Comparison of ENCODE assay signal across 1 cellular context in genomic region chr10:520402-520787, GRCh38.
TF ChIP-seq lines count a peak whose summit lies in the region.

No MANE protein-coding gene starts in this region.

TF ChIP-seq in HEK293, 187 proteins besides CTCF, POLR2A, EP300 and RAD21 (continued from another document and continues in another):
- no peak for TF ChIP-seq BCL6B (tag by site-specific recombination; IDR thresholded peaks at IDR 0.05)
- TF ChIP-seq ZBTB1 (tag by site-specific recombination; IDR thresholded peaks at IDR 0.05): no peak
- TF ChIP-seq ZEB2 (tag by site-specific recombination; IDR thresholded peaks at IDR 0.05): no peak
- TF ChIP-seq PRDM4 (tag by site-specific recombination; IDR thresholded peaks at IDR 0.05): no peak
- no peak for TF ChIP-seq ZNF76 (tag by site-specific recombination; IDR thresholded peaks at IDR 0.05; ENCODE audit: borderline replicate concordance, low read depth)
- no peak for TF ChIP-seq SCRT2 (tag by site-specific recombination; IDR thresholded peaks at IDR 0.05)
- TF ChIP-seq ZNF174 (tag by site-specific recombination; IDR thresholded peaks at IDR 0.05): no peak
- no peak for TF ChIP-seq ZNF623 (tag by site-specific recombination; IDR thresholded peaks at IDR 0.05)
- TF ChIP-seq ZSCAN23 (tag by site-specific recombination; IDR thresholded peaks at IDR 0.05): no peak
- no peak for TF ChIP-seq ZNF155 (tag by site-specific recombination; IDR thresholded peaks at IDR 0.05)
- no peak for TF ChIP-seq ZSCAN16 (tag by site-specific recombination; IDR thresholded peaks at IDR 0.05)
- TF ChIP-seq ZNF548 (tag by site-specific recombination; IDR thresholded peaks at IDR 0.05): no peak
- TF ChIP-seq ZNF221 (tag by site-specific recombination; IDR thresholded peaks at IDR 0.05; ENCODE audit: borderline replicate concordance): no peak
- no peak for TF ChIP-seq ZNF133 (tag by site-specific recombination; IDR thresholded peaks at IDR 0.05)
- TF ChIP-seq ZBTB20 (tag by site-specific recombination; IDR thresholded peaks at IDR 0.05): 0 out of 2 replicates have a peak, but pooled peaks have one; percentile 17
- TF ChIP-seq ZFP37 (tag by site-specific recombination; IDR thresholded peaks at IDR 0.05): no peak
- TF ChIP-seq ZNF692 (tag by site-specific recombination; IDR thresholded peaks at IDR 0.05): no peak
- no peak for TF ChIP-seq ZNF157 (tag by site-specific recombination; IDR thresholded peaks at IDR 0.05)
- TF ChIP-seq ZNF23 (tag by site-specific recombination; IDR thresholded peaks at IDR 0.05; ENCODE audit: borderline replicate concordance): no peak
- TF ChIP-seq ZNF48 (tag by site-specific recombination; IDR thresholded peaks at IDR 0.05): no peak
- TF ChIP-seq ZNF621 (tag by site-specific recombination; IDR thresholded peaks at IDR 0.05): no peak
- peak; percentile 70 for TF ChIP-seq ZBTB17 (tag by site-specific recombination; IDR thresholded peaks at IDR 0.05)
- no peak for TF ChIP-seq SP7 (tag by site-specific recombination; IDR thresholded peaks at IDR 0.05)
- no peak for TF ChIP-seq HIC1 (tag by site-specific recombination; IDR thresholded peaks at IDR 0.05)
- TF ChIP-seq ZNF580 (tag by site-specific recombination; IDR thresholded peaks at IDR 0.05): no peak
- TF ChIP-seq ZFHX2 (tag by site-specific recombination; conservative IDR thresholded peaks at IDR 0.05): peak; percentile 57
- no peak for TF ChIP-seq ZNF266 (tag by site-specific recombination; IDR thresholded peaks at IDR 0.05; ENCODE audit: low read depth)
- TF ChIP-seq ZBTB7A (tag by site-specific recombination; IDR thresholded peaks at IDR 0.05; ENCODE audit: low read depth): no peak
- TF ChIP-seq ZNF335 (tag by site-specific recombination; conservative IDR thresholded peaks at IDR 0.05): peak; percentile 47
- TF ChIP-seq ZNF391 (tag by site-specific recombination; IDR thresholded peaks at IDR 0.05; ENCODE audit: borderline replicate concordance, low read depth): no peak
- TF ChIP-seq ZNF585B (tag by site-specific recombination; IDR thresholded peaks at IDR 0.05): no peak
- no peak for TF ChIP-seq GLI2 (tag by site-specific recombination; IDR thresholded peaks at IDR 0.05; ENCODE audit: borderline replicate concordance, low read depth)
- TF ChIP-seq TCF7L2 (IDR thresholded peaks at IDR 0.05; ENCODE audit: borderline replicate concordance, low read depth, low read length): no peak
- no peak for TF ChIP-seq WT1 (tag by site-specific recombination; IDR thresholded peaks at IDR 0.05)
- no peak for TF ChIP-seq ZNF202 (tag by site-specific recombination; IDR thresholded peaks at IDR 0.05; ENCODE audit: borderline replicate concordance)
- TF ChIP-seq ZNF2 (tag by site-specific recombination; IDR thresholded peaks at IDR 0.05): no peak
- TF ChIP-seq ZBTB44 (tag by site-specific recombination; IDR thresholded peaks at IDR 0.05): peak; percentile 48; the same call in 1 of the 2 replicates
- TF ChIP-seq REST (tag by site-specific recombination; IDR thresholded peaks at IDR 0.05): no peak
- TF ChIP-seq ZBTB11 (tag by site-specific recombination; conservative IDR thresholded peaks at IDR 0.05; ENCODE audit: low read depth): no peak
- TF ChIP-seq FEZF1 (tag by site-specific recombination; IDR thresholded peaks at IDR 0.05): no peak
- TF ChIP-seq ZNF24 (tag by site-specific recombination; IDR thresholded peaks at IDR 0.05): no peak
- no peak for TF ChIP-seq ZNF704 (tag by site-specific recombination; IDR thresholded peaks at IDR 0.05)
- TF ChIP-seq ZNF169 (tag by site-specific recombination; IDR thresholded peaks at IDR 0.05): no peak
- TF ChIP-seq ZNF830 (tag by site-specific recombination; IDR thresholded peaks at IDR 0.05; ENCODE audit: low read depth): no peak
- peak; percentile 89; the same call in 1 of the 2 replicates for TF ChIP-seq ZNF394 (tag by site-specific recombination; IDR thresholded peaks at IDR 0.05; ENCODE audit: borderline replicate concordance)
- TF ChIP-seq ZNF777 (tag by site-specific recombination; IDR thresholded peaks at IDR 0.05; ENCODE audit: borderline replicate concordance): no peak
- no peak for TF ChIP-seq ZNF488 (tag by site-specific recombination; IDR thresholded peaks at IDR 0.05)
- TF ChIP-seq ZNF138 (tag by site-specific recombination; IDR thresholded peaks at IDR 0.05; ENCODE audit: borderline replicate concordance): no peak
- peak; percentile 70 for TF ChIP-seq ZBTB48 (tag by site-specific recombination; IDR thresholded peaks at IDR 0.05)
